8 cellular contexts compared by ENCODE assay signal in the genomic region with DNA sequence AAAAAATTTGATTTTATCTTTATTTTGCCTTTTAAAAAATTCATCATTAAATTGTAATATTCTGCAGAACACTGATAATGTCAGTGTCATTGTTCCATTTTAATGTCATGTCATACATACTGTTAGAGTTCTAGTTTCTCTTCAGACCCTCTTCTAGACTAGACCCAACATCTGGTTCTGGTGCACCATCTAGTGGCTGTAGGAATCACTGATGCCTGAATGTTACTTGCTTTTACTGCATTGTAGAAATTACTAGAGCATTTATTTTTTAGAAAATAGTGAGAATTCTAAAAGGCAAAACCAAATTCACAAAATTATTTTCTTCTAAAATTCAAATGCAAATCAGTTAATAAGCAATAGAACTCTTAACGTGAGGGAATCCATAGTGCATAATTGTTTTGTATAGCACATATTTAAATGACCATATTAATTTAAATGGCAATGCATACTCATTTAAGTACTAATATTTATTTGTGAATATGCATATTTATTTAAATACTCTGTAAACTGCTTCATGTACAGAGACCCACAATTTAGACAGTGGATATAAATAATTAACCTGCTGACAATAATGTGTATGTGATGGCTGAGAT.
A peak's percentile ranks its signal among the peaks of the same experiment; 100 is the strongest.
DNase-seq lines count a peak whose midpoint lies in the region; ATAC-seq and TF ChIP-seq lines count a peak whose summit lies in the region.

No MANE protein-coding gene starts in this region.

- H3K36me3 Mint-ChIP-seq in nephron progenitor cell (ENCODE audit: low read depth), result peaks cover 33% of the 10 kb centered on the region

- H3K36me3 ChIP-seq in esophagus muscularis mucosa, result peaks cover 4 to 33% (median 21%) of the 10 kb centered on the region in 4 donors

- 23% methylated on average over 1 of the region's 1 CpG for WGBS in esophagus muscularis mucosa

- H3K27ac Mint-ChIP-seq in nephron progenitor cell, result no peak overlapping the region

- no peaks in the 10 kb centered on the region for H3K9me3 ChIP-seq in esophagus muscularis mucosa

- H3K4me1 Mint-ChIP-seq in nephron progenitor cell, result no peaks in the 10 kb centered on the region

- H3K27me3 Mint-ChIP-seq in nephron progenitor cell (ENCODE audit: low read depth, poor library complexity), result no peaks in the 10 kb centered on the region

- no peaks in the 10 kb centered on the region for H3K4me1 ChIP-seq in esophagus muscularis mucosa

- intact Hi-C loops in esophagus muscularis mucosa (cut with DNase I), result loop anchor here (10.0 kb wide), 1 partner anchor 654 kb away; a partner anchor contains a TSS

- H3K4me3 ChIP-seq in esophagus muscularis mucosa, result no peak overlapping the region

- H3K9me3 Mint-ChIP-seq in nephron progenitor cell, result no peaks in the 10 kb centered on the region

- DNase-seq in DMS153 treated with DMSO at 0.1 percent for 48 hours (lab: John Stamatoyannopoulos, UW; ENCODE audit: unreplicated experiment) (peak; percentile 70), NCI-H345 treated with DMSO at 0.1 percent for 48 hours (lab: John Stamatoyannopoulos, UW; ENCODE audit: unreplicated experiment) (peak; percentile 47), esophagus muscularis mucosa (ENCODE audit: extremely low spot score) (no peak), nephron progenitor cell (peak; percentile 48), NK-92 (lab: John Stamatoyannopoulos, UW; ENCODE audit: unreplicated experiment) (no peak)
- peak; percentile 53 for DNase-seq in activated CD4-positive, alpha-beta T cell treated with anti-CD3 and anti-CD28 coated beads, Interleukin-2, amount 50 U/mL, for 1 hour

- H3K27ac ChIP-seq in esophagus muscularis mucosa (replicated peaks in 1 of 4), result no peak overlapping the region

- H3K27me3 ChIP-seq in esophagus muscularis mucosa, result no peaks in the 10 kb centered on the region

- ATAC-seq in GM19372 (IDR thresholded peaks at IDR 0.05; ENCODE audit: low read depth, unreplicated experiment) (peak; percentile 93), HG03432 (IDR thresholded peaks at IDR 0.05; ENCODE audit: unreplicated experiment) (peak; percentile 93)

- no peak for TF ChIP-seq POLR2A in esophagus muscularis mucosa (IDR thresholded peaks at IDR 0.05; ENCODE audit: low read depth)

- no peak for TF ChIP-seq EP300 in esophagus muscularis mucosa (IDR thresholded peaks at IDR 0.05)

- no peak overlapping the region for H3K4me3 Mint-ChIP-seq in nephron progenitor cell

- TF ChIP-seq CTCF in esophagus muscularis mucosa (IDR thresholded peaks at IDR 0.05) (peak; percentile 40 to 66 (median 55)), nephron progenitor cell (IDR thresholded peaks at IDR 0.05) (peak; percentile 87)

Comparison
In these comparisons a context has a peak if more than half of its experiments do, and no peak if none do; other contexts are left out.
1. DNase-seq: peak in DMS153 treated with DMSO at 0.1 percent for 48 hours (single experiment), NCI-H345 treated with DMSO at 0.1 percent for 48 hours (single experiment), activated CD4-positive, alpha-beta T cell treated with anti-CD3 and anti-CD28 coated beads, Interleukin-2, amount 50 U/mL, for 1 hour (single experiment) and nephron progenitor cell (single experiment); none in esophagus muscularis mucosa (single experiment) and NK-92 (single experiment).